19 cellular contexts compared by ENCODE assay signal in genomic region chr20:19433371-19434316, GRCh38.
DNase-seq lines count a peak whose midpoint lies in the region; ATAC-seq, FAIRE-seq and TF ChIP-seq lines count a peak whose summit lies in the region.
"Had no signal": no experiment of that assay in that cellular context is flagged by ENCODE, and none has a peak within 500 bp of the region (broad histone marks: within the 10 kb centered on the region; RNA-seq: fewer than 3 reads in every experiment).

No MANE protein-coding gene starts in this region.

- 61 to 79% methylated on average over 10 of the region's 10 CpGs for WGBS in esophagus squamous epithelium, 2 donors

- no peak for TF ChIP-seq CTCF in AG10803 (conservative IDR thresholded peaks at IDR 0.05; ENCODE audit: low read length)
- no peak for TF ChIP-seq CTCF in GM20000 (IDR thresholded peaks at IDR 0.05; ENCODE audit: extremely low read depth, missing control alignments)
- no peak for TF ChIP-seq CTCF in astrocyte (IDR thresholded peaks at IDR 0.05; ENCODE audit: insufficient read depth, low read depth, low read length)
- no peak for TF ChIP-seq CTCF in nephron (IDR thresholded peaks at IDR 0.05; ENCODE audit: unreplicated experiment in 3 of 3)
- no peak for TF ChIP-seq CTCF in esophagus squamous epithelium (IDR thresholded peaks at IDR 0.05)
- no peak for TF ChIP-seq CTCF in natural killer cell (IDR thresholded peaks at IDR 0.05)

- H3K9ac ChIP-seq in astrocyte (ENCODE audit: low read length) = peak overlapping the region; percentile 15

- H3K4me3 Mint-ChIP-seq in astrocyte (ENCODE audit: unreplicated experiment) (peak overlapping the region; percentile 0), nephron (peak overlapping the region in 1 of 3 experiments; percentile 3), natural killer cell (no peak overlapping the region)
- H3K4me3 Mint-ChIP-seq: activated T-helper 1 cell treated with anti-CD3 and anti-CD28 coated beads, Interleukin-12 subunit alpha, Interleukin-12 subunit beta, Interleukin-2, Interleukin-4 antibody, amounts not matched to agents 30 ng/mL and 10 ng/mL and 1 ng/mL, durations not matched to agents 14 hours and 24 hours and 36 hours; dendritic cell treated with granulocyte-macrophage colony-stimulating factor and Interleukin-4, amounts not matched to agents 40 ng/mL and 50 ng/mL, for 4 days had no signal

- peaks cover 4% of the 10 kb centered on the region for H3K4me1 ChIP-seq in astrocyte (ENCODE audit: insufficient read depth, low read length)
- H3K4me1 ChIP-seq in esophagus squamous epithelium = no peaks in the 10 kb centered on the region

- no peaks in the 10 kb centered on the region for H3K9me3 Mint-ChIP-seq in astrocyte (ENCODE audit: unreplicated experiment)
- H3K9me3 Mint-ChIP-seq in nephron = no peaks in the 10 kb centered on the region
- no peaks in the 10 kb centered on the region for H3K9me3 Mint-ChIP-seq in natural killer cell
- H3K9me3 Mint-ChIP-seq: activated T-helper 1 cell treated with anti-CD3 and anti-CD28 coated beads, Interleukin-12 subunit alpha, Interleukin-12 subunit beta, Interleukin-2, Interleukin-4 antibody, amounts not matched to agents 30 ng/mL and 10 ng/mL and 1 ng/mL, durations not matched to agents 14 hours and 24 hours and 36 hours; dendritic cell treated with granulocyte-macrophage colony-stimulating factor and Interleukin-4, amounts not matched to agents 40 ng/mL and 50 ng/mL, for 4 days had no signal

- H3K27ac ChIP-seq in astrocyte (ENCODE audit: low read depth, low read length) = peak overlapping the region; percentile 52
- H3K27ac ChIP-seq in substantia nigra (ENCODE audit: low read depth, low read length, poor library complexity, severe bottlenecking) = no peak overlapping the region
- no peak overlapping the region for H3K27ac ChIP-seq in esophagus squamous epithelium
- H3K27ac ChIP-seq: psoas muscle, thoracic aorta had no signal

- peak overlapping the region; percentile 54 for H3K4me2 ChIP-seq in astrocyte (ENCODE audit: low read length)

- no peaks in the 10 kb centered on the region for H3K27me3 ChIP-seq in astrocyte (ENCODE audit: insufficient read depth, low read length)
- H3K27me3 ChIP-seq in esophagus squamous epithelium = no peaks in the 10 kb centered on the region

- H2AFZ ChIP-seq in astrocyte (ENCODE audit: low read depth, low read length) = no peak overlapping the region

- peaks cover 15% of the 10 kb centered on the region for H3K4me1 Mint-ChIP-seq in astrocyte (ENCODE audit: low read depth, unreplicated experiment)
- H3K4me1 Mint-ChIP-seq in nephron = peaks cover 61% of the 10 kb centered on the region
- peaks cover 5 to 7% of the 10 kb centered on the region in 2 donors for H3K4me1 Mint-ChIP-seq in natural killer cell

- peak; percentile 59 for DNase-seq in AG10803 (ENCODE audit: low read depth)
- peak; percentile 36 for DNase-seq in GM20000 (ENCODE audit: low spot score)
- DNase-seq in astrocyte (ENCODE audit: low read depth) = peak; percentile 59
- no peak for DNase-seq in COLO829 (ENCODE audit: low spot score)
- no peak for DNase-seq in substantia nigra (lab: John Stamatoyannopoulos, UW)
- DNase-seq in esophagus squamous epithelium (lab: John Stamatoyannopoulos, UW) = no peak
- no peak for DNase-seq in natural killer cell
- DNase-seq: activated CD4-positive, alpha-beta T cell treated with anti-CD3 and anti-CD28 coated beads, Interleukin-2, amount 50 U/mL, for 48 hours; anterior cingulate cortex; erythroblast; hippocampal formation; NCI-H187; NCI-H524 treated with DMSO at 0.1 percent for 48 hours; psoas muscle had no signal

- H3K9me3 ChIP-seq in astrocyte (ENCODE audit: insufficient read depth, low read depth, low read length) (no peaks in the 10 kb centered on the region), esophagus squamous epithelium (no peaks in the 10 kb centered on the region)
- H3K9me3 ChIP-seq: psoas muscle, thoracic aorta had no signal

- no peaks in the 10 kb centered on the region for H3K36me3 Mint-ChIP-seq in astrocyte (ENCODE audit: low read depth, unreplicated experiment)
- no peaks in the 10 kb centered on the region for H3K36me3 Mint-ChIP-seq in nephron (ENCODE audit: low read depth)
- H3K36me3 Mint-ChIP-seq in natural killer cell = no peaks in the 10 kb centered on the region

- no peak overlapping the region for H3K4me3 ChIP-seq in AG10803 (ENCODE audit: low read length)
- no peak overlapping the region for H3K4me3 ChIP-seq in astrocyte (ENCODE audit: insufficient read depth, low read depth, low read length)
- no peak overlapping the region for H3K4me3 ChIP-seq in esophagus squamous epithelium
- H3K4me3 ChIP-seq: psoas muscle, thoracic aorta had no signal

- H3K79me2 ChIP-seq in astrocyte (ENCODE audit: insufficient read depth, low read length) = no peaks in the 10 kb centered on the region

- intact Hi-C loops in esophagus squamous epithelium (cut with DNase I) (no loop called here), natural killer cell (cut with micrococcal nuclease) (no loop called here)

- H3K27me3 Mint-ChIP-seq in astrocyte (ENCODE audit: low read depth, unreplicated experiment) = peaks cover 24% of the 10 kb centered on the region
- peaks cover 8% of the 10 kb centered on the region for H3K27me3 Mint-ChIP-seq in nephron (ENCODE audit: low read depth)
- H3K27me3 Mint-ChIP-seq in natural killer cell (ENCODE audit: low read depth in 2 of 2) = peaks cover 0 to 22% of the 10 kb centered on the region in 2 donors

- ATAC-seq in natural killer cell = no peak
- ATAC-seq: Panc1, psoas muscle had no signal

- H4K20me1 ChIP-seq in astrocyte (ENCODE audit: insufficient read depth, low read length) = no peaks in the 10 kb centered on the region

- peak; percentile 34 for FAIRE-seq in astrocyte (lab: Jason Lieb, UNC)

- no peak for TF ChIP-seq POLR2A in esophagus squamous epithelium (IDR thresholded peaks at IDR 0.05)

- H3K27ac Mint-ChIP-seq in astrocyte (ENCODE audit: unreplicated experiment) (peak overlapping the region; percentile 48), nephron (peak overlapping the region in 2 of 3 experiments; percentile 65 to 76), natural killer cell (no peak overlapping the region)
- H3K27ac Mint-ChIP-seq: activated T-helper 1 cell treated with anti-CD3 and anti-CD28 coated beads, Interleukin-12 subunit alpha, Interleukin-12 subunit beta, Interleukin-2, Interleukin-4 antibody, amounts not matched to agents 30 ng/mL and 10 ng/mL and 1 ng/mL, durations not matched to agents 14 hours and 24 hours and 36 hours; dendritic cell treated with granulocyte-macrophage colony-stimulating factor and Interleukin-4, amounts not matched to agents 40 ng/mL and 50 ng/mL, for 4 days had no signal

- H3K36me3 ChIP-seq in astrocyte (ENCODE audit: insufficient read depth, low read length) (no peaks in the 10 kb centered on the region), esophagus squamous epithelium (no peaks in the 10 kb centered on the region)
- H3K36me3 ChIP-seq: thoracic aorta had no signal

Comparison
In these comparisons a context has a peak if more than half of its experiments do, and no peak if none do; other contexts are left out.
1. DNase-seq: peak in AG10803 (single experiment), GM20000 (single experiment) and astrocyte (single experiment); none in COLO829 (single experiment), substantia nigra (0 of 49), esophagus squamous epithelium (single experiment) and natural killer cell (single experiment).
2. H3K27ac Mint-ChIP-seq: peak in astrocyte (single experiment) and nephron (2 of 3); none in natural killer cell (0 of 2).